7 cellular contexts compared by ENCODE assay signal in the genomic region with DNA sequence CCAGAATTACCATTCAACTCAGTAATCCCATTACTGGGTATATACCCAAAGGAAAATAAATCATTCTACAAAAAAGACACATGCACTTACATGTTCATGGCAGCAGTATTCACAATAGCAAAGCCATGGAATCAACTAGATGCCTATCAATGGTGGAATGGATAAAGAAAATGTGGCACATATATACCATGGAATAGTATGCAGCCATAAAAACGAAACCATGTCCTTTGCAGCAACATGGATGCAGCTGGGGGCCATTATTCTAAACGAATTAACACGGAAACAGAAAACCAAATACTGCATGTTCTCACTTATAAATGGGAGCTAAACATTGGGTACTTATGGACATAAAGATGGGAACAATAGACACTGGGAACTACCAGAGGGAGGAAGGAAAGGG. TPM values are rescaled to one million over a fixed set of nuclear protein-coding genes. Genes with fewer than 3 reads are reported as not detected.
"Had no signal": no experiment of that assay in that cellular context is flagged by ENCODE, and none has a peak within 500 bp of the region (broad histone marks: within the 10 kb centered on the region; RNA-seq: fewer than 3 reads in every experiment).

No MANE protein-coding gene starts in this region.

RNA-seq across cellular contexts. Expression of a gene that starts 39.3 kb away (rescaled TPM):
- total RNA-seq: HepG2, HT1080, K562, M059J, Right ventricle myocardium inferior, SJCRH30 had no signal
- polyA plus RNA-seq: HepG2, IgD-negative memory B cell, K562 had no signal
